In genomic region chr3:71875461-71875947, GRCh38 we compare ENCODE assay signal across 8 cellular contexts.
A peak's percentile ranks its signal among the peaks of the same experiment; 100 is the strongest.
DNase-seq lines count a peak whose midpoint lies in the region; ATAC-seq, FAIRE-seq and TF ChIP-seq lines count a peak whose summit lies in the region.

No MANE protein-coding gene starts in this region.

- TF ChIP-seq CTCF in GM23338 (conservative IDR thresholded peaks at IDR 0.05; ENCODE audit: low read depth in 2 of 2) (peak; percentile 90 to 98), pancreas (IDR thresholded peaks at IDR 0.05) (peak; percentile 67 to 78 (median 76)), transverse colon (IDR thresholded peaks at IDR 0.05) (peak; percentile 72 to 87 (median 86))

- H3K36me3 ChIP-seq in GM23338 (ENCODE audit: insufficient read depth) (no peaks in the 10 kb centered on the region), pancreas (no peaks in the 10 kb centered on the region), transverse colon (no peaks in the 10 kb centered on the region)

- intact Hi-C loops in pancreas (cut with DNase I) (loop anchor here in 1 of 3 donors (10.0 kb wide), 1 partner anchor 161 kb away; no protein-coding TSS in a partner anchor), transverse colon (cut with DNase I; ENCODE audit: low total_unique reads) (loop anchor here (5.0 kb wide), 1 partner anchor 947 kb away; no protein-coding TSS in a partner anchor)

- no peaks in the 10 kb centered on the region for H3K36me3 Mint-ChIP-seq in GM23338 (ENCODE audit: low read depth)

- 0 out of 2 replicates have a peak overlapping the region, but pooled peaks have one; percentile 6 for H2AFZ ChIP-seq in GM23338

- no peaks in the 10 kb centered on the region for H3K9me3 ChIP-seq in pancreas
- H3K9me3 ChIP-seq in transverse colon: no peaks in the 10 kb centered on the region

- WGBS in pancreas, 2 donors: 19 to 22% methylated on average over 4 of the region's 4 CpGs
- 23 to 80% methylated on average over 1 to 4 of the region's 4 CpGs for WGBS in transverse colon (ENCODE audit: low coverage in 1 of 2), 2 donors

- H3K79me2 ChIP-seq in GM23338 (replicated peaks; ENCODE audit: insufficient read depth): no peaks in the 10 kb centered on the region

- peaks cover 37% of the 10 kb centered on the region for H3K4me1 ChIP-seq in GM23338 (ENCODE audit: insufficient read depth)
- H3K4me1 ChIP-seq in pancreas: no peaks in the 10 kb centered on the region
- peaks cover 0 to 19% (median 3%) of the 10 kb centered on the region in 4 donors for H3K4me1 ChIP-seq in transverse colon

- H3K4me3 ChIP-seq in GM23338 (no peak overlapping the region), pancreas (no peak overlapping the region), transverse colon (no peak overlapping the region)

- peaks cover 3% of the 10 kb centered on the region for H3K27me3 Mint-ChIP-seq in GM23338 (ENCODE audit: insufficient read depth, low read depth, poor library complexity)

- H3K27me3 ChIP-seq in GM23338 (ENCODE audit: insufficient read depth) (no peaks in the 10 kb centered on the region), pancreas (no peaks in the 10 kb centered on the region), transverse colon (no peaks in the 10 kb centered on the region)

- no peaks in the 10 kb centered on the region for H3K9me3 Mint-ChIP-seq in GM23338

- FAIRE-seq in pancreas (lab: Jason Lieb, UNC): no peak

- H3K27ac Mint-ChIP-seq in GM23338: peak overlapping the region; percentile 84; the same call in 1 of the 2 replicates

- H3F3A ChIP-seq in GM23338 (replicated peaks; ENCODE audit: low read depth): peaks cover 12% of the 10 kb centered on the region

- H3K4me2 ChIP-seq in GM23338: no peak overlapping the region

- TF ChIP-seq POLR2A in transverse colon (IDR thresholded peaks at IDR 0.05): no peak

- in situ Hi-C loops in SK-MEL-5 (cut with HindIII; ENCODE audit: low pct_unique_long_range_greater_than_20kb, low sequenced_read_pairs): no loop called here
- in situ Hi-C loops in transverse colon (cut with MboI; ENCODE audit: low pct_ligation_motif_present in 1 of 4, low pct_unique_long_range_greater_than_20kb in 1 of 4, low sequenced_read_pairs in 3 of 4): loop anchor here in 2 of 4 donors (10.0 to 25.0 kb wide), 2 partner anchors 937 to 949 kb away; no protein-coding TSS in a partner anchor

- TF ChIP-seq EP300 in transverse colon (IDR thresholded peaks at IDR 0.05; ENCODE audit: low read depth): no peak

- H3K9me2 ChIP-seq in GM23338 (ENCODE audit: insufficient read depth): peaks cover 6% of the 10 kb centered on the region; the same call in 1 of the 2 replicates

- ATAC-seq in GM23338 (peak; percentile 92), pancreas (peak; percentile 86 to 100 (median 100))

- no peaks in the 10 kb centered on the region for H4K20me1 ChIP-seq in GM23338 (replicated peaks; ENCODE audit: insufficient read depth)

- H3K27ac ChIP-seq in GM23338 (ENCODE audit: low read depth): peak overlapping the region; percentile 27; the same call in 1 of the 2 replicates
- no peak overlapping the region for H3K27ac ChIP-seq in pancreas
- no peak overlapping the region for H3K27ac ChIP-seq in transverse colon

- peaks cover 41% of the 10 kb centered on the region for H3K4me1 Mint-ChIP-seq in GM23338

- DNase-seq in GM04504 (ENCODE audit: low read depth) (peak; percentile 31), GM23338 (ENCODE audit: low spot score) (peak; percentile 93), KG1 (lab: John Stamatoyannopoulos, UW) (peak; percentile 65), SK-MEL-5 (ENCODE audit: low read depth, low spot score) (peak; percentile 86), germinal center (ENCODE audit: low spot score) (peak; percentile 84), pancreas (peak; percentile 52 to 90 (median 76)), transverse colon (peak; percentile 84)
- peak; percentile 83 for DNase-seq in activated naive CD4-positive, alpha-beta T cell treated with Interleukin-2 at 50 U/mL for 16 hours

- H3K4me3 Mint-ChIP-seq in GM23338: no peak overlapping the region

TF ChIP-seq in GM23338, 12 proteins besides CTCF, POLR2A, EP300 and RAD21:
- no peak for TF ChIP-seq ZNF331 (CRISPR knock-in tag; IDR thresholded peaks at IDR 0.05; ENCODE audit: low read depth)
- no peak for TF ChIP-seq ZNF114 (CRISPR knock-in tag; IDR thresholded peaks at IDR 0.05)
- no peak for TF ChIP-seq JUNB (IDR thresholded peaks at IDR 0.05; ENCODE audit: unreplicated experiment)
- TF ChIP-seq, protein P1, sequence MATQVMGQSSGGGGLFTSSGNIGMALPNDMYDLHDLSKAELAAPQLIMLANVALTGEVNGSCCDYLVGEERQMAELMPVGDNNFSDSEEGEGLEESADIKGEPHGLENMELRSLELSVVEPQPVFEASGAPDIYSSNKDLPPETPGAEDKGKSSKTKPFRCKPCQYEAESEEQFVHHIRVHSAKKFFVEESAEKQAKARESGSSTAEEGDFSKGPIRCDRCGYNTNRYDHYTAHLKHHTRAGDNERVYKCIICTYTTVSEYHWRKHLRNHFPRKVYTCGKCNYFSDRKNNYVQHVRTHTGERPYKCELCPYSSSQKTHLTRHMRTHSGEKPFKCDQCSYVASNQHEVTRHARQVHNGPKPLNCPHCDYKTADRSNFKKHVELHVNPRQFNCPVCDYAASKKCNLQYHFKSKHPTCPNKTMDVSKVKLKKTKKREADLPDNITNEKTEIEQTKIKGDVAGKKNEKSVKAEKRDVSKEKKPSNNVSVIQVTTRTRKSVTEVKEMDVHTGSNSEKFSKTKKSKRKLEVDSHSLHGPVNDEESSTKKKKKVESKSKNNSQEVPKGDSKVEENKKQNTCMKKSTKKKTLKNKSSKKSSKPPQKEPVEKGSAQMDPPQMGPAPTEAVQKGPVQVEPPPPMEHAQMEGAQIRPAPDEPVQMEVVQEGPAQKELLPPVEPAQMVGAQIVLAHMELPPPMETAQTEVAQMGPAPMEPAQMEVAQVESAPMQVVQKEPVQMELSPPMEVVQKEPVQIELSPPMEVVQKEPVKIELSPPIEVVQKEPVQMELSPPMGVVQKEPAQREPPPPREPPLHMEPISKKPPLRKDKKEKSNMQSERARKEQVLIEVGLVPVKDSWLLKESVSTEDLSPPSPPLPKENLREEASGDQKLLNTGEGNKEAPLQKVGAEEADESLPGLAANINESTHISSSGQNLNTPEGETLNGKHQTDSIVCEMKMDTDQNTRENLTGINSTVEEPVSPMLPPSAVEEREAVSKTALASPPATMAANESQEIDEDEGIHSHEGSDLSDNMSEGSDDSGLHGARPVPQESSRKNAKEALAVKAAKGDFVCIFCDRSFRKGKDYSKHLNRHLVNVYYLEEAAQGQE (IDR thresholded peaks at IDR 0.05; ENCODE audit: unreplicated experiment): no peak
- no peak for TF ChIP-seq CREB1 (CRISPR knock-in tag; IDR thresholded peaks at IDR 0.05; ENCODE audit: low read depth)
- no peak for TF ChIP-seq STAT1 (IDR thresholded peaks at IDR 0.05; ENCODE audit: unreplicated experiment)
- no peak for TF ChIP-seq EZH2 (IDR thresholded peaks at IDR 0.05; ENCODE audit: low read depth, unreplicated experiment)
- TF ChIP-seq NANOG (IDR thresholded peaks at IDR 0.05; ENCODE audit: borderline replicate concordance): no peak
- TF ChIP-seq, protein P2, sequence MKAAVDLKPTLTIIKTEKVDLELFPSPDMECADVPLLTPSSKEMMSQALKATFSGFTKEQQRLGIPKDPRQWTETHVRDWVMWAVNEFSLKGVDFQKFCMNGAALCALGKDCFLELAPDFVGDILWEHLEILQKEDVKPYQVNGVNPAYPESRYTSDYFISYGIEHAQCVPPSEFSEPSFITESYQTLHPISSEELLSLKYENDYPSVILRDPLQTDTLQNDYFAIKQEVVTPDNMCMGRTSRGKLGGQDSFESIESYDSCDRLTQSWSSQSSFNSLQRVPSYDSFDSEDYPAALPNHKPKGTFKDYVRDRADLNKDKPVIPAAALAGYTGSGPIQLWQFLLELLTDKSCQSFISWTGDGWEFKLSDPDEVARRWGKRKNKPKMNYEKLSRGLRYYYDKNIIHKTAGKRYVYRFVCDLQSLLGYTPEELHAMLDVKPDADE (IDR thresholded peaks at IDR 0.05): no peak
- no peak for TF ChIP-seq EZH2phosphoT487 (IDR thresholded peaks at IDR 0.05; ENCODE audit: unreplicated experiment)

Comparison
In these comparisons a context has a peak if more than half of its experiments do, and no peak if none do; other contexts are left out.
1. DNase-seq: peak in every context shown above with its lines; median percentile 93 in GM23338; 86 in SK-MEL-5; 84 in germinal center; 84 in transverse colon; 83 in activated naive CD4-positive, alpha-beta T cell treated with Interleukin-2 at 50 U/mL for 16 hours; 76 in pancreas; 65 in KG1; 31 in GM04504.